2 cellular contexts compared by ENCODE assay signal in the genomic region with DNA sequence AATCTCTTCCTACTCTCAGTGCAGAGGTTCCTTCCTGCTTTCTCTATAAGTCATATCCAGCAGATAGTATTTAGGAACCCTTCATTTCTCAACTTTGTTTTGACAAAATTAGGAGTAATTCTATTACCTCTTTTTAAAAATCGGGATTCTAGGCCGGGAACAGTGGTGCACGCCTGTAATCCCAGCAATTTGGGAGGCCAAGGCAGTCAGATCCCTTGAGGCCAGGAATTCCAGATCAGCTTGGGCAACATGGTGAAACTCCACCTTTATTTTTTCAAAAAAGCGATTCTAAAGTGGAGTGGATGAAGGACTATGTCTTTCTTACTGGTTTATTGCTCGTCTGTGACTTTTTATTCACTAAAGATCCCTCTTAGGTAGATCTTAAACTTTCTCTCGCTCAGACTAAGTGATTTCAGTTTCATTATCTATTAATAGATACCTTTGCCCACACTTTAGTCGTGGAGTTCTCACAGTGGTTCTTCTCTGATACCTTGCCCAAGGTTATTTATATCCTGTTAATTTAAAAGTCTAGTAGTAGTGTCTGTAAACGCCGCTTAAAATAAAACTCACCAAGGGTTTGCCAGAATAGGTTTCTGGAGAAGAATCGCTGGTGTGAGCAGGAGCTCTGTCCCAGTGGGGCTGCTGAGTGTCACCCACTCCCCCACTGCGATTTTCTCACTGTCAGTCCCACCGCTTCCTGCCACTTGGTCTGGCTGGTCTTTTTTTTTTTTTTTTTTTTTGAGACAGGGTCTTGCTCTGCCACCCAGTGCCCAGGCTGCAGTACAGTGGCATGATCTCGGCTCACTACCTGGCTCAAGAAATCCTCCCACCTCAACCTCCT.
TF ChIP-seq lines count a peak whose summit lies in the region.

No MANE protein-coding gene starts in this region.

TF ChIP-seq in liver, 16 proteins besides CTCF, POLR2A, EP300 and RAD21 (continued from another document):
- TF ChIP-seq, protein P1, sequence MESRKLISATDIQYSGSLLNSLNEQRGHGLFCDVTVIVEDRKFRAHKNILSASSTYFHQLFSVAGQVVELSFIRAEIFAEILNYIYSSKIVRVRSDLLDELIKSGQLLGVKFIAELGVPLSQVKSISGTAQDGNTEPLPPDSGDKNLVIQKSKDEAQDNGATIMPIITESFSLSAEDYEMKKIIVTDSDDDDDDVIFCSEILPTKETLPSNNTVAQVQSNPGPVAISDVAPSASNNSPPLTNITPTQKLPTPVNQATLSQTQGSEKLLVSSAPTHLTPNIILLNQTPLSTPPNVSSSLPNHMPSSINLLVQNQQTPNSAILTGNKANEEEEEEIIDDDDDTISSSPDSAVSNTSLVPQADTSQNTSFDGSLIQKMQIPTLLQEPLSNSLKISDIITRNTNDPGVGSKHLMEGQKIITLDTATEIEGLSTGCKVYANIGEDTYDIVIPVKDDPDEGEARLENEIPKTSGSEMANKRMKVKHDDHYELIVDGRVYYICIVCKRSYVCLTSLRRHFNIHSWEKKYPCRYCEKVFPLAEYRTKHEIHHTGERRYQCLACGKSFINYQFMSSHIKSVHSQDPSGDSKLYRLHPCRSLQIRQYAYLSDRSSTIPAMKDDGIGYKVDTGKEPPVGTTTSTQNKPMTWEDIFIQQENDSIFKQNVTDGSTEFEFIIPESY (IDR thresholded peaks at IDR 0.05), result no peak
- TF ChIP-seq HNF4A (conservative IDR thresholded peaks at IDR 0.05), result no peak
- no peak for TF ChIP-seq TAF1 (conservative IDR thresholded peaks at IDR 0.05)
- no peak for TF ChIP-seq GABPA (IDR thresholded peaks at IDR 0.05 in 1 of 2, conservative IDR thresholded peaks at IDR 0.05 in 1 of 2)
- TF ChIP-seq, protein P2, sequence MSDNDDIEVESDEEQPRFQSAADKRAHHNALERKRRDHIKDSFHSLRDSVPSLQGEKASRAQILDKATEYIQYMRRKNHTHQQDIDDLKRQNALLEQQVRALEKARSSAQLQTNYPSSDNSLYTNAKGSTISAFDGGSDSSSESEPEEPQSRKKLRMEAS (IDR thresholded peaks at IDR 0.05), result no peak
- TF ChIP-seq JUND (IDR thresholded peaks at IDR 0.05), result no peak
- no peak for TF ChIP-seq RXRA (IDR thresholded peaks at IDR 0.05)
- no peak for TF ChIP-seq FOXA1 (IDR thresholded peaks at IDR 0.05)
- TF ChIP-seq, protein P3, sequence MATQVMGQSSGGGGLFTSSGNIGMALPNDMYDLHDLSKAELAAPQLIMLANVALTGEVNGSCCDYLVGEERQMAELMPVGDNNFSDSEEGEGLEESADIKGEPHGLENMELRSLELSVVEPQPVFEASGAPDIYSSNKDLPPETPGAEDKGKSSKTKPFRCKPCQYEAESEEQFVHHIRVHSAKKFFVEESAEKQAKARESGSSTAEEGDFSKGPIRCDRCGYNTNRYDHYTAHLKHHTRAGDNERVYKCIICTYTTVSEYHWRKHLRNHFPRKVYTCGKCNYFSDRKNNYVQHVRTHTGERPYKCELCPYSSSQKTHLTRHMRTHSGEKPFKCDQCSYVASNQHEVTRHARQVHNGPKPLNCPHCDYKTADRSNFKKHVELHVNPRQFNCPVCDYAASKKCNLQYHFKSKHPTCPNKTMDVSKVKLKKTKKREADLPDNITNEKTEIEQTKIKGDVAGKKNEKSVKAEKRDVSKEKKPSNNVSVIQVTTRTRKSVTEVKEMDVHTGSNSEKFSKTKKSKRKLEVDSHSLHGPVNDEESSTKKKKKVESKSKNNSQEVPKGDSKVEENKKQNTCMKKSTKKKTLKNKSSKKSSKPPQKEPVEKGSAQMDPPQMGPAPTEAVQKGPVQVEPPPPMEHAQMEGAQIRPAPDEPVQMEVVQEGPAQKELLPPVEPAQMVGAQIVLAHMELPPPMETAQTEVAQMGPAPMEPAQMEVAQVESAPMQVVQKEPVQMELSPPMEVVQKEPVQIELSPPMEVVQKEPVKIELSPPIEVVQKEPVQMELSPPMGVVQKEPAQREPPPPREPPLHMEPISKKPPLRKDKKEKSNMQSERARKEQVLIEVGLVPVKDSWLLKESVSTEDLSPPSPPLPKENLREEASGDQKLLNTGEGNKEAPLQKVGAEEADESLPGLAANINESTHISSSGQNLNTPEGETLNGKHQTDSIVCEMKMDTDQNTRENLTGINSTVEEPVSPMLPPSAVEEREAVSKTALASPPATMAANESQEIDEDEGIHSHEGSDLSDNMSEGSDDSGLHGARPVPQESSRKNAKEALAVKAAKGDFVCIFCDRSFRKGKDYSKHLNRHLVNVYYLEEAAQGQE (IDR thresholded peaks at IDR 0.05), result no peak
- TF ChIP-seq HNF4G (IDR thresholded peaks at IDR 0.05), result no peak
- no peak for TF ChIP-seq FOXA2 (IDR thresholded peaks at IDR 0.05)
- no peak for TF ChIP-seq YY1 (IDR thresholded peaks at IDR 0.05)
TF ChIP-seq in liver: peak in this region for 0.

TF ChIP-seq in HepG2, 621 proteins besides CTCF, POLR2A, EP300 and RAD21 (continued from another document and continues in another):
- TF ChIP-seq, protein P4, sequence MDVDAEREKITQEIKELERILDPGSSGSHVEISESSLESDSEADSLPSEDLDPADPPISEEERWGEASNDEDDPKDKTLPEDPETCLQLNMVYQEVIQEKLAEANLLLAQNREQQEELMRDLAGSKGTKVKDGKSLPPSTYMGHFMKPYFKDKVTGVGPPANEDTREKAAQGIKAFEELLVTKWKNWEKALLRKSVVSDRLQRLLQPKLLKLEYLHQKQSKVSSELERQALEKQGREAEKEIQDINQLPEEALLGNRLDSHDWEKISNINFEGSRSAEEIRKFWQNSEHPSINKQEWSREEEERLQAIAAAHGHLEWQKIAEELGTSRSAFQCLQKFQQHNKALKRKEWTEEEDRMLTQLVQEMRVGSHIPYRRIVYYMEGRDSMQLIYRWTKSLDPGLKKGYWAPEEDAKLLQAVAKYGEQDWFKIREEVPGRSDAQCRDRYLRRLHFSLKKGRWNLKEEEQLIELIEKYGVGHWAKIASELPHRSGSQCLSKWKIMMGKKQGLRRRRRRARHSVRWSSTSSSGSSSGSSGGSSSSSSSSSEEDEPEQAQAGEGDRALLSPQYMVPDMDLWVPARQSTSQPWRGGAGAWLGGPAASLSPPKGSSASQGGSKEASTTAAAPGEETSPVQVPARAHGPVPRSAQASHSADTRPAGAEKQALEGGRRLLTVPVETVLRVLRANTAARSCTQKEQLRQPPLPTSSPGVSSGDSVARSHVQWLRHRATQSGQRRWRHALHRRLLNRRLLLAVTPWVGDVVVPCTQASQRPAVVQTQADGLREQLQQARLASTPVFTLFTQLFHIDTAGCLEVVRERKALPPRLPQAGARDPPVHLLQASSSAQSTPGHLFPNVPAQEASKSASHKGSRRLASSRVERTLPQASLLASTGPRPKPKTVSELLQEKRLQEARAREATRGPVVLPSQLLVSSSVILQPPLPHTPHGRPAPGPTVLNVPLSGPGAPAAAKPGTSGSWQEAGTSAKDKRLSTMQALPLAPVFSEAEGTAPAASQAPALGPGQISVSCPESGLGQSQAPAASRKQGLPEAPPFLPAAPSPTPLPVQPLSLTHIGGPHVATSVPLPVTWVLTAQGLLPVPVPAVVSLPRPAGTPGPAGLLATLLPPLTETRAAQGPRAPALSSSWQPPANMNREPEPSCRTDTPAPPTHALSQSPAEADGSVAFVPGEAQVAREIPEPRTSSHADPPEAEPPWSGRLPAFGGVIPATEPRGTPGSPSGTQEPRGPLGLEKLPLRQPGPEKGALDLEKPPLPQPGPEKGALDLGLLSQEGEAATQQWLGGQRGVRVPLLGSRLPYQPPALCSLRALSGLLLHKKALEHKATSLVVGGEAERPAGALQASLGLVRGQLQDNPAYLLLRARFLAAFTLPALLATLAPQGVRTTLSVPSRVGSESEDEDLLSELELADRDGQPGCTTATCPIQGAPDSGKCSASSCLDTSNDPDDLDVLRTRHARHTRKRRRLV (CRISPR knock-in tag; IDR thresholded peaks at IDR 0.05), result no peak
- no peak for TF ChIP-seq HDAC1 (CRISPR knock-in tag; IDR thresholded peaks at IDR 0.05)
- TF ChIP-seq, protein P5, sequence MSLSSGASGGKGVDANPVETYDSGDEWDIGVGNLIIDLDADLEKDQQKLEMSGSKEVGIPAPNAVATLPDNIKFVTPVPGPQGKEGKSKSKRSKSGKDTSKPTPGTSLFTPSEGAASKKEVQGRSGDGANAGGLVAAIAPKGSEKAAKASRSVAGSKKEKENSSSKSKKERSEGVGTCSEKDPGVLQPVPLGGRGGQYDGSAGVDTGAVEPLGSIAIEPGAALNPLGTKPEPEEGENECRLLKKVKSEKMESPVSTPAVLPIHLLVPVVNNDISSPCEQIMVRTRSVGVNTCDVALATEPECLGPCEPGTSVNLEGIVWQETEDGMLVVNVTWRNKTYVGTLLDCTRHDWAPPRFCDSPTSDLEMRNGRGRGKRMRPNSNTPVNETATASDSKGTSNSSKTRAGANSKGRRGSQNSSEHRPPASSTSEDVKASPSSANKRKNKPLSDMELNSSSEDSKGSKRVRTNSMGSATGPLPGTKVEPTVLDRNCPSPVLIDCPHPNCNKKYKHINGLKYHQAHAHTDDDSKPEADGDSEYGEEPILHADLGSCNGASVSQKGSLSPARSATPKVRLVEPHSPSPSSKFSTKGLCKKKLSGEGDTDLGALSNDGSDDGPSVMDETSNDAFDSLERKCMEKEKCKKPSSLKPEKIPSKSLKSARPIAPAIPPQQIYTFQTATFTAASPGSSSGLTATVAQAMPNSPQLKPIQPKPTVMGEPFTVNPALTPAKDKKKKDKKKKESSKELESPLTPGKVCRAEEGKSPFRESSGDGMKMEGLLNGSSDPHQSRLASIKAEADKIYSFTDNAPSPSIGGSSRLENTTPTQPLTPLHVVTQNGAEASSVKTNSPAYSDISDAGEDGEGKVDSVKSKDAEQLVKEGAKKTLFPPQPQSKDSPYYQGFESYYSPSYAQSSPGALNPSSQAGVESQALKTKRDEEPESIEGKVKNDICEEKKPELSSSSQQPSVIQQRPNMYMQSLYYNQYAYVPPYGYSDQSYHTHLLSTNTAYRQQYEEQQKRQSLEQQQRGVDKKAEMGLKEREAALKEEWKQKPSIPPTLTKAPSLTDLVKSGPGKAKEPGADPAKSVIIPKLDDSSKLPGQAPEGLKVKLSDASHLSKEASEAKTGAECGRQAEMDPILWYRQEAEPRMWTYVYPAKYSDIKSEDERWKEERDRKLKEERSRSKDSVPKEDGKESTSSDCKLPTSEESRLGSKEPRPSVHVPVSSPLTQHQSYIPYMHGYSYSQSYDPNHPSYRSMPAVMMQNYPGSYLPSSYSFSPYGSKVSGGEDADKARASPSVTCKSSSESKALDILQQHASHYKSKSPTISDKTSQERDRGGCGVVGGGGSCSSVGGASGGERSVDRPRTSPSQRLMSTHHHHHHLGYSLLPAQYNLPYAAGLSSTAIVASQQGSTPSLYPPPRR (CRISPR knock-in tag; IDR thresholded peaks at IDR 0.05; ENCODE audit: borderline replicate concordance), result no peak
- no peak for TF ChIP-seq ZNF3 (CRISPR knock-in tag; IDR thresholded peaks at IDR 0.05)
- no peak for TF ChIP-seq ZNF562 (CRISPR knock-in tag; IDR thresholded peaks at IDR 0.05; ENCODE audit: borderline replicate concordance)
- TF ChIP-seq, protein P6, sequence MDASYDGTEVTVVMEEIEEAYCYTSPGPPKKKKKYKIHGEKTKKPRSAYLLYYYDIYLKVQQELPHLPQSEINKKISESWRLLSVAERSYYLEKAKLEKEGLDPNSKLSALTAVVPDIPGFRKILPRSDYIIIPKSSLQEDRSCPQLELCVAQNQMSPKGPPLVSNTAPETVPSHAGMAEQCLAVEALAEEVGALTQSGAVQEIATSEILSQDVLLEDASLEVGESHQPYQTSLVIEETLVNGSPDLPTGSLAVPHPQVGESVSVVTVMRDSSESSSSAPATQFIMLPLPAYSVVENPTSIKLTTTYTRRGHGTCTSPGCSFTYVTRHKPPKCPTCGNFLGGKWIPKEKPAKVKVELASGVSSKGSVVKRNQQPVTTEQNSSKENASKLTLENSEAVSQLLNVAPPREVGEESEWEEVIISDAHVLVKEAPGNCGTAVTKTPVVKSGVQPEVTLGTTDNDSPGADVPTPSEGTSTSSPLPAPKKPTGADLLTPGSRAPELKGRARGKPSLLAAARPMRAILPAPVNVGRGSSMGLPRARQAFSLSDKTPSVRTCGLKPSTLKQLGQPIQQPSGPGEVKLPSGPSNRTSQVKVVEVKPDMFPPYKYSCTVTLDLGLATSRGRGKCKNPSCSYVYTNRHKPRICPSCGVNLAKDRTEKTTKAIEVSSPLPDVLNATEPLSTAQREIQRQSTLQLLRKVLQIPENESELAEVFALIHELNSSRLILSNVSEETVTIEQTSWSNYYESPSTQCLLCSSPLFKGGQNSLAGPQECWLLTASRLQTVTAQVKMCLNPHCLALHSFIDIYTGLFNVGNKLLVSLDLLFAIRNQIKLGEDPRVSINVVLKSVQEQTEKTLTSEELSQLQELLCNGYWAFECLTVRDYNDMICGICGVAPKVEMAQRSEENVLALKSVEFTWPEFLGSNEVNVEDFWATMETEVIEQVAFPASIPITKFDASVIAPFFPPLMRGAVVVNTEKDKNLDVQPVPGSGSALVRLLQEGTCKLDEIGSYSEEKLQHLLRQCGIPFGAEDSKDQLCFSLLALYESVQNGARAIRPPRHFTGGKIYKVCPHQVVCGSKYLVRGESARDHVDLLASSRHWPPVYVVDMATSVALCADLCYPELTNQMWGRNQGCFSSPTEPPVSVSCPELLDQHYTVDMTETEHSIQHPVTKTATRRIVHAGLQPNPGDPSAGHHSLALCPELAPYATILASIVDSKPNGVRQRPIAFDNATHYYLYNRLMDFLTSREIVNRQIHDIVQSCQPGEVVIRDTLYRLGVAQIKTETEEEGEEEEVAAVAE (CRISPR knock-in tag; IDR thresholded peaks at IDR 0.05; ENCODE audit: borderline replicate concordance), result no peak
- no peak for TF ChIP-seq FIP1L1 (IDR thresholded peaks at IDR 0.05; ENCODE audit: borderline replicate concordance, insufficient read depth, low read depth, low read length)
- TF ChIP-seq, protein P7, sequence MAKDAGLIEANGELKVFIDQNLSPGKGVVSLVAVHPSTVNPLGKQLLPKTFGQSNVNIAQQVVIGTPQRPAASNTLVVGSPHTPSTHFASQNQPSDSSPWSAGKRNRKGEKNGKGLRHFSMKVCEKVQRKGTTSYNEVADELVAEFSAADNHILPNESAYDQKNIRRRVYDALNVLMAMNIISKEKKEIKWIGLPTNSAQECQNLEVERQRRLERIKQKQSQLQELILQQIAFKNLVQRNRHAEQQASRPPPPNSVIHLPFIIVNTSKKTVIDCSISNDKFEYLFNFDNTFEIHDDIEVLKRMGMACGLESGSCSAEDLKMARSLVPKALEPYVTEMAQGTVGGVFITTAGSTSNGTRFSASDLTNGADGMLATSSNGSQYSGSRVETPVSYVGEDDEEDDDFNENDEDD (CRISPR knock-in tag; IDR thresholded peaks at IDR 0.05; ENCODE audit: borderline replicate concordance), result no peak
- TF ChIP-seq CEBPB (IDR thresholded peaks at IDR 0.05; ENCODE audit: borderline replicate concordance, low read depth, low read length), result no peak
- no peak for TF ChIP-seq CENPT (CRISPR knock-in tag; IDR thresholded peaks at IDR 0.05; ENCODE audit: low read depth)
- no peak for TF ChIP-seq THAP11 (CRISPR knock-in tag; IDR thresholded peaks at IDR 0.05)
- TF ChIP-seq, protein P8, sequence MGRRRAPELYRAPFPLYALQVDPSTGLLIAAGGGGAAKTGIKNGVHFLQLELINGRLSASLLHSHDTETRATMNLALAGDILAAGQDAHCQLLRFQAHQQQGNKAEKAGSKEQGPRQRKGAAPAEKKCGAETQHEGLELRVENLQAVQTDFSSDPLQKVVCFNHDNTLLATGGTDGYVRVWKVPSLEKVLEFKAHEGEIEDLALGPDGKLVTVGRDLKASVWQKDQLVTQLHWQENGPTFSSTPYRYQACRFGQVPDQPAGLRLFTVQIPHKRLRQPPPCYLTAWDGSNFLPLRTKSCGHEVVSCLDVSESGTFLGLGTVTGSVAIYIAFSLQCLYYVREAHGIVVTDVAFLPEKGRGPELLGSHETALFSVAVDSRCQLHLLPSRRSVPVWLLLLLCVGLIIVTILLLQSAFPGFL (CRISPR knock-in tag; IDR thresholded peaks at IDR 0.05), result no peak
- TF ChIP-seq, protein P9, sequence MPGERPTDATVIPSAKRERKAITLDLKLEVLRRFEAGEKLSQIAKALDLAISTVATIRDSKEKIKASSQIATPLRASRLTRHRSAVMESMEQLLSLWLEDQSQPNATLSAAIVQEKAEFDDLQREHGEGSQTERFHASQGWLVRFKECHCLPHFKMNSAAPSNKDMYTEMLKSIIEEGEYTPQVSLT (CRISPR knock-in tag; IDR thresholded peaks at IDR 0.05; ENCODE audit: borderline replicate concordance, low read depth), result no peak
